In genomic region chr19:32377088-32377487, GRCh38 we compare ENCODE assay signal across 7 cellular contexts. TPM values are rescaled to one million over a fixed set of nuclear protein-coding genes. Genes with fewer than 3 reads are reported as not detected.
DNase-seq lines count a peak whose midpoint lies in the region; ATAC-seq and TF ChIP-seq lines count a peak whose summit lies in the region.
"Not testable (repeated sequence)": the region's sequence is repeated elsewhere in the genome, so short reads cannot be mapped to it uniquely, and the experiment has no call there.

No MANE protein-coding gene starts in this region.

- H3K9ac ChIP-seq in IMR-90 (ENCODE audit: low read depth, low read length); PC-3 (ENCODE audit: low read length); endodermal cell (ENCODE audit: extremely low read depth, low read length, poor library complexity, severe bottlenecking): not testable (repeated sequence)

- H3K4me3 Mint-ChIP-seq in endodermal cell: not testable (repeated sequence)

- intact Hi-C loops in IMR-90 (cut with micrococcal nuclease); adrenal gland (cut with DNase I); heart right ventricle (cut with DNase I): not testable (repeated sequence)
- intact Hi-C loops in PC-3 (cut with micrococcal nuclease): loop anchor here (5.0 kb wide), 1 partner anchor 35 kb away; no protein-coding TSS in a partner anchor

- not testable (repeated sequence) for H3K27ac ChIP-seq in IMR-90 (ENCODE audit: insufficient read depth, low read length); PC-3 (ENCODE audit: low read length); adrenal gland; endodermal cell (ENCODE audit: low read depth, low read length); heart right ventricle; neutrophil

- not testable (repeated sequence) for H3K56ac ChIP-seq in IMR-90 (ENCODE audit: extremely low read depth, insufficient read depth, low read length)

- ATAC-seq in IMR-90 (ENCODE audit: low read depth); PC-3; heart right ventricle: not testable (repeated sequence)

- H3K27ac Mint-ChIP-seq in endodermal cell: not testable (repeated sequence)

- H2AFZ ChIP-seq in IMR-90 (replicated peaks; ENCODE audit: low read length, poor library complexity); PC-3 (ENCODE audit: low read length): not testable (repeated sequence)

- peaks cover 17% of the 10 kb centered on the region for H3K9me3 Mint-ChIP-seq in endodermal cell

- TF ChIP-seq RAD21 in IMR-90 (IDR thresholded peaks at IDR 0.05; ENCODE audit: low read length): peak; percentile 40

- peaks cover 14% of the 10 kb centered on the region for H3F3A ChIP-seq in PC-3 (ENCODE audit: low read length, unreplicated experiment)

- H2AK9ac ChIP-seq in IMR-90 (replicated peaks; ENCODE audit: low read depth, low read length, poor library complexity): not testable (repeated sequence)

- not testable (repeated sequence) for H3K9me3 ChIP-seq in IMR-90 (ENCODE audit: control insufficient read depth, insufficient read depth, low read length); PC-3 (ENCODE audit: low read length); adrenal gland (replicated peaks in 1 of 3); heart right ventricle; neutrophil
- H3K9me3 ChIP-seq in endodermal cell (ENCODE audit: control insufficient read depth, low read length): peaks cover 11% of the 10 kb centered on the region

- H4K8ac ChIP-seq in IMR-90 (ENCODE audit: low read depth in 2 of 2, low read length in 2 of 2): not testable (repeated sequence)

- H3K4me1 ChIP-seq in IMR-90 (ENCODE audit: control insufficient read depth, insufficient read depth, low read length): peaks cover 14% of the 10 kb centered on the region
- H3K4me1 ChIP-seq in PC-3 (ENCODE audit: insufficient read depth, low read length): peaks cover 29% of the 10 kb centered on the region
- H3K4me1 ChIP-seq in adrenal gland (replicated peaks in 1 of 2): peaks cover 7 to 17% of the 10 kb centered on the region in 2 donors
- H3K4me1 ChIP-seq in endodermal cell (ENCODE audit: control insufficient read depth, insufficient read depth, low read length); neutrophil (ENCODE audit: control insufficient read depth in 1 of 2, insufficient read depth in 1 of 2, low read depth in 1 of 2, low read length in 1 of 2): not testable (repeated sequence)
- H3K4me1 ChIP-seq in heart right ventricle: peaks cover 0 to 24% (median 7%) of the 10 kb centered on the region in 9 donors

- peaks cover 11% of the 10 kb centered on the region for H3K9me1 ChIP-seq in IMR-90 (ENCODE audit: insufficient read depth, low read length)

- not testable (repeated sequence) for H2BK5ac ChIP-seq in IMR-90 (ENCODE audit: low read depth, low read length, poor library complexity, severe bottlenecking)

- peaks cover 64% of the 10 kb centered on the region for H3K36me3 Mint-ChIP-seq in endodermal cell (ENCODE audit: low read depth)

- H3K27me3 ChIP-seq in IMR-90 (ENCODE audit: control insufficient read depth, insufficient read depth, low read length); PC-3 (ENCODE audit: low read length); adrenal gland; endodermal cell (ENCODE audit: control insufficient read depth, insufficient read depth, low read length, poor library complexity, severe bottlenecking); neutrophil: not testable (repeated sequence)
- H3K27me3 ChIP-seq in heart right ventricle: peaks cover 0 to 42% (median 0%) of the 10 kb centered on the region in 7 donors

- TF ChIP-seq CTCF in IMR-90 (conservative IDR thresholded peaks at IDR 0.05; ENCODE audit: low read depth, low read length): peak; percentile 24; the same call in 1 of the 2 replicates
- peak; percentile 42 for TF ChIP-seq CTCF in PC-3 (conservative IDR thresholded peaks at IDR 0.05; ENCODE audit: low read depth, low read length)
- peak; percentile 12 to 55 (median 40) for TF ChIP-seq CTCF in adrenal gland (IDR thresholded peaks at IDR 0.05)
- peak; percentile 77 for TF ChIP-seq CTCF in endodermal cell (conservative IDR thresholded peaks at IDR 0.05)
- TF ChIP-seq CTCF in heart right ventricle (IDR thresholded peaks at IDR 0.05): peak in 7 of 9 donors; percentile 21 to 41 (median 30)
- peak; percentile 35 for TF ChIP-seq CTCF in neutrophil (IDR thresholded peaks at IDR 0.05)

- in situ Hi-C loops in IMR-90 (cut with MboI; ENCODE audit: low sequenced_read_pairs): not testable (repeated sequence)

- not testable (repeated sequence) for H3K4me1 Mint-ChIP-seq in endodermal cell

- H3K18ac ChIP-seq in IMR-90 (ENCODE audit: low read depth, low read length): not testable (repeated sequence)

- CTCF ChIA-PET in IMR-90 (lab: Yijun Ruan, JAX): interaction anchor here (0.5 kb wide), 1 partner anchor 9 kb away, joined by 3 read pairs; no protein-coding TSS in a partner anchor
- CTCF ChIA-PET in PC-3 (lab: Charles Lee): not testable (repeated sequence)

- not testable (repeated sequence) for H4K20me1 ChIP-seq in IMR-90 (ENCODE audit: insufficient read depth, low read length); PC-3 (ENCODE audit: low read length)

- H3K4me2 ChIP-seq in IMR-90 (ENCODE audit: low read depth, low read length); PC-3 (ENCODE audit: low read length): not testable (repeated sequence)

- not testable (repeated sequence) for H3K4ac ChIP-seq in IMR-90 (ENCODE audit: low read depth, low read length)

- not testable (repeated sequence) for H2BK20ac ChIP-seq in IMR-90 (ENCODE audit: low read depth, low read length)

- H3K14ac ChIP-seq in IMR-90 (replicated peaks; ENCODE audit: low read depth, low read length): not testable (repeated sequence)

- DNase-seq in Daoy (ENCODE audit: low read depth) (peak; percentile 4), PC-3 (peak; percentile 23), adrenal gland (peak in 4 of 7 donors; percentile 26 to 47 (median 34)), endodermal cell (peak; percentile 58)
- not testable (repeated sequence) for DNase-seq in IMR-90, heart right ventricle

- H3K9me2 ChIP-seq in PC-3 (replicated peaks; ENCODE audit: low read length): not testable (repeated sequence)

- not testable (repeated sequence) for H4K5ac ChIP-seq in IMR-90 (ENCODE audit: low read depth, low read length)

- not testable (repeated sequence) for H2BK120ac ChIP-seq in IMR-90 (ENCODE audit: low read depth, low read length)

- H2BK15ac ChIP-seq in IMR-90 (ENCODE audit: low read depth, low read length): not testable (repeated sequence)

- not testable (repeated sequence) for H2AK5ac ChIP-seq in IMR-90 (ENCODE audit: low read depth, low read length)

- TF ChIP-seq POLR2A in IMR-90 (IDR thresholded peaks at IDR 0.05; ENCODE audit: low read depth, low read length); adrenal gland (IDR thresholded peaks at IDR 0.05): not testable (repeated sequence)

- H3K79me1 ChIP-seq in IMR-90 (ENCODE audit: low read depth in 1 of 2, low read length in 2 of 2): peaks cover 11 to 40% of the 10 kb centered on the region in 2 experiments; a peak in 3 of 4 replicates

- H3K23ac ChIP-seq in IMR-90 (ENCODE audit: low read depth, low read length): not testable (repeated sequence)

- POLR2A ChIA-PET in IMR-90 (lab: Charles Lee; ENCODE audit: unreplicated experiment); PC-3 (lab: Charles Lee; ENCODE audit: unreplicated experiment): not testable (repeated sequence)

- not testable (repeated sequence) for H4K91ac ChIP-seq in IMR-90 (ENCODE audit: insufficient read depth, low read depth, low read length)

- BruUV-seq in IMR-90 (replicated peaks; lab: Mats Ljungman, UMichigan); PC-3 (replicated peaks; lab: Mats Ljungman, UMichigan): not testable (repeated sequence)

- dilution Hi-C loops in IMR-90 (cut with HindIII; ENCODE audit: low sequenced_read_pairs, unreplicated experiment): not testable (repeated sequence)

- 86% methylated on average over 1 of the region's 9 CpGs; no CpG with 5 or more reads in 1 of the 2 experiments for WGBS in IMR-90 (ENCODE audit: extremely low coverage in 2 of 2, insufficient read length in 1 of 2), 2 experiments
- WGBS in adrenal gland, 4 donors: 90 to 99% (median 95%) methylated on average over 9 of the region's 9 CpGs
- WGBS in endodermal cell (ENCODE audit: insufficient coverage in 1 of 2, insufficient read length in 1 of 2), 2 experiments: 92 to 96% methylated on average over 2 to 9 of the region's 9 CpGs
- 95 to 97% methylated on average over 9 of the region's 9 CpGs for WGBS in heart right ventricle, 2 donors

- not testable (repeated sequence) for H3K79me2 ChIP-seq in PC-3 (ENCODE audit: low read length)

- H3K4me3 ChIP-seq in IMR-90 (ENCODE audit: insufficient read depth, low read depth, low read length); PC-3 (ENCODE audit: low read length); adrenal gland; endodermal cell (ENCODE audit: low read length); heart right ventricle; neutrophil (ENCODE audit: low read depth in 1 of 2, low read length in 1 of 2): not testable (repeated sequence)

- H3K36me3 ChIP-seq in IMR-90 (ENCODE audit: control insufficient read depth, insufficient read depth, low read length) (peaks cover 23% of the 10 kb centered on the region), adrenal gland (replicated peaks in 1 of 2) (peaks cover 0 to 13% of the 10 kb centered on the region in 2 donors), endodermal cell (ENCODE audit: control insufficient read depth, insufficient read depth, low read length) (peaks cover 59% of the 10 kb centered on the region), heart right ventricle (peaks cover 0 to 86% (median 17%) of the 10 kb centered on the region in 9 donors), neutrophil (peaks cover 43% of the 10 kb centered on the region)
- H3K36me3 ChIP-seq in PC-3 (ENCODE audit: low read depth, low read length): not testable (repeated sequence)

- not testable (repeated sequence) for H3K27me3 Mint-ChIP-seq in endodermal cell (ENCODE audit: insufficient read depth)

RNA-seq across cellular contexts. Expression of gene DPY19L3, which starts 28.5 kb away (rescaled TPM):
- total RNA-seq in Daoy (2014; rRNA removed; shearing (Covaris generic)): 8.5 and 20.7 TPM in 2 replicates
- total RNA-seq in IMR-90 (2012; rRNA removed) (29.6 and 36.4 TPM in 2 replicates), PC-3 (2014; rRNA removed) (4.0 and 4.4 TPM in 2 replicates), adrenal gland (10 to 100 TPM; 19.6 to 31.0 (median 25.6) TPM), endodermal cell (100 to 1,000 TPM in 1 of 2 donors, 10 to 100 TPM in 1; 86.5 to 112 TPM), heart right ventricle (10 to 100 TPM in 1 of 10 donors, 1 to 10 TPM in 9; 3.2 to 11.8 (median 4.7) TPM)
- polyA plus RNA-seq in IMR-90 (2012; rRNA removed) (33.2 and 36.5 TPM in 2 replicates), adrenal gland (10 to 100 TPM in 1 of 3 donors, 1 to 10 TPM in 2; 5.4 to 12.9 (median 6.8) TPM), heart right ventricle (1 to 10 TPM; 2.9 to 3.5 TPM)
- 23.2 and 23.4 TPM in 2 replicates for polyA plus RNA-seq in IMR-90 (2012; cell fraction: cytosol; rRNA removed)
- polyA plus RNA-seq in IMR-90 (2012; cell fraction: nucleus; rRNA removed; ENCODE audit: low replicate concordance): 125 and 193 TPM in 2 replicates
- polyA plus RNA-seq in endodermal cell (2013, experiment 1 of 2): 55.9 TPM
- polyA plus RNA-seq in endodermal cell (2013, experiment 2 of 2): 50.1 TPM

RNA-seq across cellular contexts. Expression of gene ZNF507, which starts 31.7 kb away (rescaled TPM):
- total RNA-seq in Daoy (2014; rRNA removed; shearing (Covaris generic)): 4.5 and 5.4 TPM in 2 replicates
- total RNA-seq in IMR-90 (2012; rRNA removed) (15.0 and 19.9 TPM in 2 replicates), PC-3 (2014; rRNA removed) (4.9 and 7.1 TPM in 2 replicates), adrenal gland (10 to 100 TPM; 10.2 to 23.2 (median 15.0) TPM), endodermal cell (10 to 100 TPM; 28.0 to 32.5 TPM), heart right ventricle (10 to 100 TPM; 13.3 to 26.6 (median 17.7) TPM)
- polyA plus RNA-seq in IMR-90 (2012; rRNA removed) (8.4 and 9.6 TPM in 2 replicates), adrenal gland (10 to 100 TPM in 1 of 3 donors, 1 to 10 TPM in 2; 4.3 to 11.1 (median 8.4) TPM), heart right ventricle (1 to 10 TPM; 2.7 to 5.6 TPM)
- 1.7 and 2.7 TPM in 2 replicates for polyA plus RNA-seq in IMR-90 (2012; cell fraction: cytosol; rRNA removed)
- 1.6 and 15.2 TPM in 2 replicates for polyA plus RNA-seq in IMR-90 (2012; cell fraction: nucleus; rRNA removed; ENCODE audit: low replicate concordance)
- 22.0 TPM for polyA plus RNA-seq in endodermal cell (2013, experiment 1 of 2)
- polyA plus RNA-seq in endodermal cell (2013, experiment 2 of 2): 21.6 TPM

Comparison
In these comparisons a context has a peak if more than half of its experiments do, and no peak if none do; other contexts are left out.
1. CTCF ChIP-seq: peak in every context shown above with its lines; median percentile 77 in endodermal cell; 42 in PC-3; 40 in adrenal gland; 35 in neutrophil; 30 in heart right ventricle; 24 in IMR-90.